Comparison of ENCODE assay signal across 23 cellular contexts in the genomic region with DNA sequence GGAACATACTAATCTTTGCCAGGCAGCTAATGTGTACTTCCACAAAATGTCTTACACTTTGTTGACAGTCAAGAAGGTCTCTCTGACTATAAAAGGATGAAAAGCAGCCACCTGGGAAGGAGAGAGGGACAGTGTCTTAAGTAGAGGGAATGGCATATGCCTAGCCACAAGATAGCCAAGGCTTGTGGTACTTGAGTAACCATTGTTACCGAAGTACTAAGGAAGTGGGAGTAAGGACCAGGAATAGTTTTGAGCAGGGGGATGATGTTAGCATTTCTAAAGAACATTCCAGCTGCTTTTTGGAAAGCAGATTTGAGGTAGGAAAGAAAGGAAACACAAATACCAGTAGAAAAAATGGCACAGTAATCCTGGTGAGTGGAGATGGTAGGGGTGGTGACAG. TPM values are rescaled to one million over a fixed set of nuclear protein-coding genes. Genes with fewer than 3 reads are reported as not detected.
A peak's percentile ranks its signal among the peaks of the same experiment; 100 is the strongest.
DNase-seq lines count a peak whose midpoint lies in the region; ATAC-seq and TF ChIP-seq lines count a peak whose summit lies in the region.
"Had no signal": no experiment of that assay in that cellular context is flagged by ENCODE, and none has a peak within 500 bp of the region (broad histone marks: within the 10 kb centered on the region; RNA-seq: fewer than 3 reads in every experiment).

No MANE protein-coding gene starts in this region.

- CTCF ChIA-PET in activated CD4-positive, alpha-beta T cell treated with anti-CD3 and anti-CD28 coated beads for 36 hours (lab: Charles Lee): interaction anchor here (1.9 kb wide), 1 partner anchor 10 kb away, joined by 4 read pairs; no protein-coding TSS in a partner anchor
- CTCF ChIA-PET in CD8-positive, alpha-beta memory T cell (lab: Charles Lee): no interaction called here

- H3K27ac Mint-ChIP-seq in activated CD4-positive, alpha-beta T cell treated with anti-CD3 and anti-CD28 coated beads for 36 hours: peak overlapping the region; percentile 45
- H3K27ac Mint-ChIP-seq in CD8-positive, alpha-beta memory T cell: peak overlapping the region in 5 of 8 donors; percentile 1 to 83 (median 44)
- H3K27ac Mint-ChIP-seq in activated T-helper 1 cell treated with anti-CD3 and anti-CD28 coated beads, Interleukin-12 subunit alpha, Interleukin-12 subunit beta, Interleukin-2, Interleukin-4 antibody, amounts not matched to agents 30 ng/mL and 10 ng/mL and 1 ng/mL, durations not matched to agents 14 hours and 24 hours and 36 hours: peak overlapping the region; percentile 2
- H3K27ac Mint-ChIP-seq in endodermal cell: peak overlapping the region; percentile 12
- H3K27ac Mint-ChIP-seq: CD4-positive, alpha-beta T cell had no signal

- peaks cover 31% of the 10 kb centered on the region for H3K4me1 Mint-ChIP-seq in activated CD4-positive, alpha-beta T cell treated with anti-CD3 and anti-CD28 coated beads for 36 hours
- H3K4me1 Mint-ChIP-seq in CD8-positive, alpha-beta memory T cell: peaks cover 29 to 59% (median 55%) of the 10 kb centered on the region in 3 donors
- peaks cover 39% of the 10 kb centered on the region for H3K4me1 Mint-ChIP-seq in activated T-helper 1 cell treated with anti-CD3 and anti-CD28 coated beads, Interleukin-12 subunit alpha, Interleukin-12 subunit beta, Interleukin-2, Interleukin-4 antibody, amounts not matched to agents 30 ng/mL and 10 ng/mL and 1 ng/mL, durations not matched to agents 14 hours and 24 hours and 36 hours (ENCODE audit: low read depth)
- H3K4me1 Mint-ChIP-seq in endodermal cell: peaks cover 14% of the 10 kb centered on the region

- DNase-seq in activated CD4-positive, alpha-beta T cell treated with anti-CD3 and anti-CD28 coated beads for 36 hours: no peak
- DNase-seq in activated CD4-positive, alpha-beta T cell treated with anti-CD3 and anti-CD28 coated beads for 1 hour: no peak
- no peak for DNase-seq in CD8-positive, alpha-beta memory T cell
- no peak for DNase-seq in activated T-helper 1 cell treated with anti-CD3 and anti-CD28 coated beads, Interleukin-12 subunit alpha, Interleukin-12 subunit beta, Interleukin-2, Interleukin-4 antibody, amounts not matched to agents 30 ng/mL and 10 ng/mL and 1 ng/mL, durations not matched to agents 14 hours and 24 hours and 36 hours (ENCODE audit: low spot score)
- DNase-seq in endodermal cell (no peak), right cardiac atrium (no peak), NCI-H2081 (lab: John Stamatoyannopoulos, UW) (no peak)
- DNase-seq: ACHN; Caco-2; CD4-positive, alpha-beta T cell; DMS 273 treated with DMSO at 0.1 percent for 48 hours; DND-41; H7; NCI-H1092 treated with DMSO at 0.1 percent for 48 hours; NCI-H2081 treated with DMSO at 0.1 percent for 48 hours; NCI-H2171 treated with DMSO at 0.1 percent for 48 hours; NCI-H524 treated with DMSO at 0.1 percent for 48 hours; NCI-H82; Peyer's patch had no signal

- TF ChIP-seq CTCF in endodermal cell (conservative IDR thresholded peaks at IDR 0.05): no peak

- no peak for ATAC-seq in activated CD4-positive, alpha-beta T cell treated with anti-CD3 and anti-CD28 coated beads for 36 hours
- no peak for ATAC-seq in right cardiac atrium
- ATAC-seq in HG03520 (IDR thresholded peaks at IDR 0.05; ENCODE audit: unreplicated experiment): no peak

- no peaks in the 10 kb centered on the region for H3K9me3 Mint-ChIP-seq in activated CD4-positive, alpha-beta T cell treated with anti-CD3 and anti-CD28 coated beads for 36 hours (ENCODE audit: low read depth)
- no peaks in the 10 kb centered on the region for H3K9me3 Mint-ChIP-seq in CD8-positive, alpha-beta memory T cell
- no peaks in the 10 kb centered on the region for H3K9me3 Mint-ChIP-seq in activated T-helper 1 cell treated with anti-CD3 and anti-CD28 coated beads, Interleukin-12 subunit alpha, Interleukin-12 subunit beta, Interleukin-2, Interleukin-4 antibody, amounts not matched to agents 30 ng/mL and 10 ng/mL and 1 ng/mL, durations not matched to agents 14 hours and 24 hours and 36 hours
- H3K9me3 Mint-ChIP-seq in endodermal cell: no peaks in the 10 kb centered on the region
- H3K9me3 Mint-ChIP-seq: CD4-positive, alpha-beta T cell had no signal

- WGBS in endodermal cell (ENCODE audit: insufficient coverage in 1 of 2, insufficient read length in 1 of 2), 2 experiments: 94 to 100% methylated on average over 1 of the region's 1 CpG
- 68% methylated on average over 1 of the region's 1 CpG for WGBS in right cardiac atrium

- intact Hi-C loops in activated CD4-positive, alpha-beta T cell treated with anti-CD3 and anti-CD28 coated beads for 36 hours (cut with DNase I, micrococcal nuclease): no loop called here
- intact Hi-C loops in activated T-helper 1 cell treated with anti-CD3 and anti-CD28 coated beads, Interleukin-12 subunit alpha, Interleukin-12 subunit beta, Interleukin-2, Interleukin-4 antibody, amounts not matched to agents 30 ng/mL and 10 ng/mL and 1 ng/mL, durations not matched to agents 14 hours and 24 hours and 36 hours (cut with micrococcal nuclease): no loop called here
- intact Hi-C loops in right cardiac atrium (cut with DNase I): no loop called here

- H3K36me3 ChIP-seq in CD8-positive, alpha-beta memory T cell (ENCODE audit: insufficient read depth, low read length): no peaks in the 10 kb centered on the region
- peaks cover 31% of the 10 kb centered on the region for H3K36me3 ChIP-seq in endodermal cell (ENCODE audit: control insufficient read depth, insufficient read depth, low read length)

- no peak overlapping the region for H3K27ac ChIP-seq in CD8-positive, alpha-beta memory T cell (ENCODE audit: low read depth, low read length)
- H3K27ac ChIP-seq in endodermal cell (ENCODE audit: low read depth, low read length) (no peak overlapping the region), right cardiac atrium (ENCODE audit: low read length) (no peak overlapping the region)
- H3K27ac ChIP-seq: 22Rv1, BLaER1, KMS-11, Peyer's patch had no signal

- H3K4me1 ChIP-seq in CD8-positive, alpha-beta memory T cell (ENCODE audit: insufficient read depth, low read length): peaks cover 21% of the 10 kb centered on the region
- peaks cover 4% of the 10 kb centered on the region for H3K4me1 ChIP-seq in endodermal cell (ENCODE audit: control insufficient read depth, insufficient read depth, low read length)
- H3K4me1 ChIP-seq in right cardiac atrium (ENCODE audit: control insufficient read depth, insufficient read depth, low read length): peaks cover 1% of the 10 kb centered on the region

- no peaks in the 10 kb centered on the region for H3K9me3 ChIP-seq in CD8-positive, alpha-beta memory T cell (ENCODE audit: low read length)
- H3K9me3 ChIP-seq in endodermal cell (ENCODE audit: control insufficient read depth, low read length): no peaks in the 10 kb centered on the region
- no peaks in the 10 kb centered on the region for H3K9me3 ChIP-seq in right cardiac atrium (ENCODE audit: control insufficient read depth, low read length)
- H3K9me3 ChIP-seq: BLaER1, Caco-2, Peyer's patch had no signal

- H3K36me3 Mint-ChIP-seq in activated CD4-positive, alpha-beta T cell treated with anti-CD3 and anti-CD28 coated beads for 36 hours (ENCODE audit: low read depth): peaks cover 26% of the 10 kb centered on the region
- H3K36me3 Mint-ChIP-seq in CD8-positive, alpha-beta memory T cell: peaks cover 0 to 37% (median 3%) of the 10 kb centered on the region in 3 donors
- peaks cover 16% of the 10 kb centered on the region for H3K36me3 Mint-ChIP-seq in activated T-helper 1 cell treated with anti-CD3 and anti-CD28 coated beads, Interleukin-12 subunit alpha, Interleukin-12 subunit beta, Interleukin-2, Interleukin-4 antibody, amounts not matched to agents 30 ng/mL and 10 ng/mL and 1 ng/mL, durations not matched to agents 14 hours and 24 hours and 36 hours (ENCODE audit: low read depth)
- H3K36me3 Mint-ChIP-seq in endodermal cell (ENCODE audit: low read depth): peaks cover 8% of the 10 kb centered on the region

- POLR2A ChIA-PET in activated CD4-positive, alpha-beta T cell treated with anti-CD3 and anti-CD28 coated beads for 36 hours (lab: Charles Lee): no interaction called here
- POLR2A ChIA-PET in CD8-positive, alpha-beta memory T cell (lab: Charles Lee): interaction anchor here (0.6 kb wide), 3 partner anchors 22 to 204 kb away, joined by 3 read pairs; partner anchors contain the start of gene CCDC83

- H3K4me3 ChIP-seq in CD8-positive, alpha-beta memory T cell (ENCODE audit: low read length): no peak overlapping the region
- no peak overlapping the region for H3K4me3 ChIP-seq in endodermal cell (ENCODE audit: low read length)
- no peak overlapping the region for H3K4me3 ChIP-seq in right cardiac atrium (ENCODE audit: low read length)
- H3K4me3 ChIP-seq: BLaER1, Peyer's patch had no signal

- no peak overlapping the region for H3K9ac ChIP-seq in endodermal cell (ENCODE audit: extremely low read depth, low read length, poor library complexity, severe bottlenecking)
- H3K9ac ChIP-seq: BLaER1, KMS-11 had no signal

- H3K4me3 Mint-ChIP-seq in activated CD4-positive, alpha-beta T cell treated with anti-CD3 and anti-CD28 coated beads for 36 hours: no peak overlapping the region
- H3K4me3 Mint-ChIP-seq in CD8-positive, alpha-beta memory T cell: no peak overlapping the region
- no peak overlapping the region for H3K4me3 Mint-ChIP-seq in activated T-helper 1 cell treated with anti-CD3 and anti-CD28 coated beads, Interleukin-12 subunit alpha, Interleukin-12 subunit beta, Interleukin-2, Interleukin-4 antibody, amounts not matched to agents 30 ng/mL and 10 ng/mL and 1 ng/mL, durations not matched to agents 14 hours and 24 hours and 36 hours
- no peak overlapping the region for H3K4me3 Mint-ChIP-seq in endodermal cell
- H3K4me3 Mint-ChIP-seq: CD4-positive, alpha-beta T cell had no signal

- H3K27me3 ChIP-seq in CD8-positive, alpha-beta memory T cell (ENCODE audit: insufficient read depth, low read length, poor library complexity, severe bottlenecking): no peaks in the 10 kb centered on the region
- H3K27me3 ChIP-seq in endodermal cell (ENCODE audit: control insufficient read depth, insufficient read depth, low read length, poor library complexity, severe bottlenecking): no peaks in the 10 kb centered on the region
- no peaks in the 10 kb centered on the region for H3K27me3 ChIP-seq in right cardiac atrium (ENCODE audit: control insufficient read depth, insufficient read depth)
- H3K27me3 ChIP-seq: BLaER1, Peyer's patch had no signal

- H3K27me3 Mint-ChIP-seq in activated CD4-positive, alpha-beta T cell treated with anti-CD3 and anti-CD28 coated beads for 36 hours: no peaks in the 10 kb centered on the region
- no peaks in the 10 kb centered on the region for H3K27me3 Mint-ChIP-seq in CD8-positive, alpha-beta memory T cell
- no peaks in the 10 kb centered on the region for H3K27me3 Mint-ChIP-seq in activated T-helper 1 cell treated with anti-CD3 and anti-CD28 coated beads, Interleukin-12 subunit alpha, Interleukin-12 subunit beta, Interleukin-2, Interleukin-4 antibody, amounts not matched to agents 30 ng/mL and 10 ng/mL and 1 ng/mL, durations not matched to agents 14 hours and 24 hours and 36 hours (ENCODE audit: insufficient read depth)
- H3K27me3 Mint-ChIP-seq in endodermal cell (ENCODE audit: insufficient read depth): no peaks in the 10 kb centered on the region
- H3K27me3 Mint-ChIP-seq: CD4-positive, alpha-beta T cell had no signal

RNA-seq across cellular contexts. Expression of gene TMEM126A, which starts 3.4 kb away (rescaled TPM):
- total RNA-seq in activated CD4-positive, alpha-beta T cell treated with anti-CD3 and anti-CD28 coated beads for 36 hours: 10 to 100 TPM; 21.7 to 37.4 TPM
- total RNA-seq in CD8-positive, alpha-beta memory T cell: 10 to 100 TPM; 70.0 to 73.0 TPM
- 72.3 TPM for polyA plus RNA-seq in CD8-positive, alpha-beta memory T cell
- 46.0 and 47.7 TPM in 2 replicates for total RNA-seq in activated T-helper 1 cell treated with anti-CD3 and anti-CD28 coated beads, Interleukin-12 subunit alpha, Interleukin-12 subunit beta, Interleukin-2, Interleukin-4 antibody, amounts not matched to agents 30 ng/mL and 10 ng/mL and 1 ng/mL, durations not matched to agents 14 hours and 24 hours and 36 hours
- total RNA-seq in endodermal cell (10 to 100 TPM; 26.3 to 26.7 TPM), right cardiac atrium (10 to 100 TPM; 48.4 to 65.6 (median 58.1) TPM)
- polyA plus RNA-seq in endodermal cell (2013, experiment 1 of 2): 35.4 TPM
- 31.8 TPM for polyA plus RNA-seq in endodermal cell (2013, experiment 2 of 2)
- polyA plus RNA-seq in right cardiac atrium: 140 TPM

RNA-seq across cellular contexts. Expression of gene CREBZF, which starts 13.8 kb away (rescaled TPM):
- total RNA-seq in activated CD4-positive, alpha-beta T cell treated with anti-CD3 and anti-CD28 coated beads for 36 hours: 10 to 100 TPM; 30.4 to 35.9 TPM
- 10 to 100 TPM; 45.0 to 45.1 TPM for total RNA-seq in CD8-positive, alpha-beta memory T cell
- 14.7 TPM for polyA plus RNA-seq in CD8-positive, alpha-beta memory T cell
- 52.0 and 55.9 TPM in 2 replicates for total RNA-seq in activated T-helper 1 cell treated with anti-CD3 and anti-CD28 coated beads, Interleukin-12 subunit alpha, Interleukin-12 subunit beta, Interleukin-2, Interleukin-4 antibody, amounts not matched to agents 30 ng/mL and 10 ng/mL and 1 ng/mL, durations not matched to agents 14 hours and 24 hours and 36 hours
- total RNA-seq in endodermal cell (10 to 100 TPM; 39.3 to 47.5 TPM), right cardiac atrium (10 to 100 TPM; 16.1 to 19.9 (median 18.2) TPM)
- polyA plus RNA-seq in endodermal cell (2013, experiment 1 of 2): 52.6 TPM
- 45.1 TPM for polyA plus RNA-seq in endodermal cell (2013, experiment 2 of 2)
- polyA plus RNA-seq in right cardiac atrium: 17.0 TPM

RNA-seq across cellular contexts. Expression of gene TMEM126B, which starts 22.7 kb away (rescaled TPM):
- total RNA-seq in activated CD4-positive, alpha-beta T cell treated with anti-CD3 and anti-CD28 coated beads for 36 hours: 10 to 100 TPM; 62.7 to 74.2 TPM
- 10 to 100 TPM; 48.3 to 52.0 TPM for total RNA-seq in CD8-positive, alpha-beta memory T cell
- polyA plus RNA-seq in CD8-positive, alpha-beta memory T cell: 58.1 TPM
- total RNA-seq in activated T-helper 1 cell treated with anti-CD3 and anti-CD28 coated beads, Interleukin-12 subunit alpha, Interleukin-12 subunit beta, Interleukin-2, Interleukin-4 antibody, amounts not matched to agents 30 ng/mL and 10 ng/mL and 1 ng/mL, durations not matched to agents 14 hours and 24 hours and 36 hours: 52.5 and 57.2 TPM in 2 replicates
- total RNA-seq in endodermal cell (10 to 100 TPM; 56.4 to 57.3 TPM), right cardiac atrium (10 to 100 TPM; 46.7 to 67.7 (median 54.8) TPM)
- polyA plus RNA-seq in endodermal cell (2013, experiment 1 of 2): 63.5 TPM
- polyA plus RNA-seq in endodermal cell (2013, experiment 2 of 2): 61.2 TPM
- polyA plus RNA-seq in right cardiac atrium: 106 TPM

RNA-seq across cellular contexts. Expression of gene DLG2, which starts 24.0 kb away (rescaled TPM):
- 1 to 10 TPM; 1.7 to 2.1 TPM for total RNA-seq in activated CD4-positive, alpha-beta T cell treated with anti-CD3 and anti-CD28 coated beads for 36 hours
- total RNA-seq in CD8-positive, alpha-beta memory T cell: 1 to 10 TPM; 1.3 to 1.5 TPM
- polyA plus RNA-seq in CD8-positive, alpha-beta memory T cell: 0.81 TPM
- total RNA-seq in activated T-helper 1 cell treated with anti-CD3 and anti-CD28 coated beads, Interleukin-12 subunit alpha, Interleukin-12 subunit beta, Interleukin-2, Interleukin-4 antibody, amounts not matched to agents 30 ng/mL and 10 ng/mL and 1 ng/mL, durations not matched to agents 14 hours and 24 hours and 36 hours: 1.2 and 2.1 TPM in 2 replicates
- total RNA-seq in endodermal cell (10 to 100 TPM in 1 of 2 donors, 1 to 10 TPM in 1; 9.6 to 10.6 TPM), right cardiac atrium (10 to 100 TPM in 1 of 4 donors, 1 to 10 TPM in 3; 8.0 to 10.5 (median 9.6) TPM)
- polyA plus RNA-seq in endodermal cell (2013, experiment 1 of 2): 2.6 TPM
- polyA plus RNA-seq in endodermal cell (2013, experiment 2 of 2): 2.7 TPM
- polyA plus RNA-seq in right cardiac atrium: 2.3 TPM

RNA-seq across cellular contexts. Expression of gene CCDC89, which starts 34.9 kb away (rescaled TPM):
- not detected for total RNA-seq in activated CD4-positive, alpha-beta T cell treated with anti-CD3 and anti-CD28 coated beads for 36 hours
- total RNA-seq in CD8-positive, alpha-beta memory T cell: under 1 TPM; 0.20 to 0.22 TPM
- polyA plus RNA-seq in CD8-positive, alpha-beta memory T cell: not detected
- 0.39 and 0.62 TPM in 2 replicates for total RNA-seq in activated T-helper 1 cell treated with anti-CD3 and anti-CD28 coated beads, Interleukin-12 subunit alpha, Interleukin-12 subunit beta, Interleukin-2, Interleukin-4 antibody, amounts not matched to agents 30 ng/mL and 10 ng/mL and 1 ng/mL, durations not matched to agents 14 hours and 24 hours and 36 hours
- not detected for total RNA-seq in endodermal cell
- polyA plus RNA-seq in endodermal cell (2013, experiment 1 of 2): not detected
- 0.21 TPM for polyA plus RNA-seq in endodermal cell (2013, experiment 2 of 2)
- 1 to 10 TPM in 1 of 4 donors, under 1 TPM in 3; 0.42 to 1.0 (median 0.75) TPM for total RNA-seq in right cardiac atrium
- 0.52 TPM for polyA plus RNA-seq in right cardiac atrium
- total RNA-seq: CD4-positive, alpha-beta T cell; H7 had no signal
